Comparison of ENCODE assay signal across 11 cellular contexts in the genomic region with DNA sequence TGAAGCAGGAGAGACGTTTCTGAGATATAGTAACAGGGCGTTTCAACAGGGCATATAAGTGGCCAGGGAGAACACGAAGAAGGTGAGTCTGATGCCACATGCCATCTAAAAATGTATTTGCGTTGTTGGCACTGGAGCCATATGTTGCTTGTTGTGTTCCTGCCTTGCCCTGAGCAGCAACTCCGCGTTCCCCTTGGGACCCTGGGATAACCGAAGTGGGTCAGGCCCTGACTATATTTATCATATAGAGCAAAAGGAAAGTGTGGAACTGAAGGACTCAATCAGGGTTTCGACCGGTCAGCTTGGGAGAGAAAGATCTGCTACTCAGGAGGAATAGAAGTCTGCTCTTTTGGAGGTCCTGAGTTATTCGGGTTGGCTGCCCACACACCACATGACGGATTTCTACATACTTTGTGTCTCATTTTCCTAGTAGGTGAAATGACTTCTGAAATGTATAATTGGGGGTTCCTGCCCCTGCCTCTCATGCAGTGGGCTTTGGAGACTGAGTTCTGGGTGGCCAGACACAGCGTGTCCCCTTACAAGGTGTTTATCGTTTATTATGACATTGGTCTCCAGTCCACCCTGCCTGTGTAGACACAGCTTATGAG. TPM values are rescaled to one million over a fixed set of nuclear protein-coding genes. Genes with fewer than 3 reads are reported as not detected.
DNase-seq lines count a peak whose midpoint lies in the region; ATAC-seq and TF ChIP-seq lines count a peak whose summit lies in the region.
"Had no signal": no experiment of that assay in that cellular context is flagged by ENCODE, and none has a peak within 500 bp of the region (broad histone marks: within the 10 kb centered on the region; RNA-seq: fewer than 3 reads in every experiment).

No MANE protein-coding gene starts in this region.

- H3K9me3 ChIP-seq in left ventricle myocardium inferior (replicated peaks) (no peaks in the 10 kb centered on the region), SK-N-MC (ENCODE audit: low read depth, low read length) (no peaks in the 10 kb centered on the region), stomach smooth muscle (ENCODE audit: control insufficient read depth in 2 of 2, low read length in 2 of 2) (no peaks in the 10 kb centered on the region), neuronal stem cell (replicated peaks in 1 of 2; ENCODE audit: control insufficient read depth in 2 of 2, insufficient read depth in 1 of 2, low read depth in 1 of 2, low read length in 2 of 2) (no peaks in the 10 kb centered on the region)
- H3K9me3 ChIP-seq: ascending aorta had no signal

- no peak overlapping the region for H3K14ac ChIP-seq in neuronal stem cell (ENCODE audit: low read length)

- no peak overlapping the region for H3K4ac ChIP-seq in neuronal stem cell (ENCODE audit: low read length)

- WGBS in neuronal stem cell (ENCODE audit: extremely low coverage in 2 of 2, insufficient read length in 2 of 2, insufficient replicate concordance in 1 of 2), 2 donors: no CpG with 5 or more reads among the region's 13 CpGs

- peak overlapping the region; percentile 40 for H3K4me3 ChIP-seq in left ventricle myocardium inferior
- peak overlapping the region; percentile 76 for H3K4me3 ChIP-seq in SK-N-MC
- H3K4me3 ChIP-seq in foreskin fibroblast (ENCODE audit: low read depth in 1 of 2, low read length in 2 of 2): peak overlapping the region; percentile 79 to 95
- no peak overlapping the region for H3K4me3 ChIP-seq in stomach smooth muscle (ENCODE audit: low read length in 2 of 2)
- no peak overlapping the region for H3K4me3 ChIP-seq in neuronal stem cell (ENCODE audit: low read length in 2 of 2)
- H3K4me3 ChIP-seq: ascending aorta had no signal

- H3K4me2 ChIP-seq in neuronal stem cell (ENCODE audit: insufficient read depth, low read length, poor library complexity, severe bottlenecking): no peak overlapping the region

- no peak overlapping the region for H2BK5ac ChIP-seq in neuronal stem cell (ENCODE audit: low read length)

- DNase-seq in left ventricle myocardium inferior (no peak), left ventricle myocardium superior (no peak), SK-N-MC (ENCODE audit: low read depth, low spot score) (no peak), foreskin fibroblast (no peak), KG1 (lab: John Stamatoyannopoulos, UW) (no peak), neuronal stem cell (ENCODE audit: low spot score) (no peak), DMS53 treated with DMSO at 0.1 percent for 48 hours (lab: John Stamatoyannopoulos, UW; ENCODE audit: unreplicated experiment) (no peak)
- DNase-seq: kidney glomerular epithelial cell, NCI-H1930 had no signal

- no peak overlapping the region for H2AK5ac ChIP-seq in neuronal stem cell (ENCODE audit: low read depth, low read length)

- H2BK120ac ChIP-seq in neuronal stem cell (ENCODE audit: low read depth, low read length): no peak overlapping the region

- no peak for ATAC-seq in left ventricle myocardium superior

- no peak overlapping the region for H2BK15ac ChIP-seq in neuronal stem cell (ENCODE audit: low read length)

- no peak overlapping the region for H4K91ac ChIP-seq in neuronal stem cell (ENCODE audit: low read depth, low read length, poor library complexity)

- no peaks in the 10 kb centered on the region for H3K79me1 ChIP-seq in neuronal stem cell (ENCODE audit: low read depth, low read length)

- no peak overlapping the region for H3K23ac ChIP-seq in neuronal stem cell (ENCODE audit: low read depth, low read length, poor library complexity)

- H3K36me3 ChIP-seq in left ventricle myocardium inferior: peaks cover 10% of the 10 kb centered on the region
- peaks cover 51% of the 10 kb centered on the region for H3K36me3 ChIP-seq in SK-N-MC (ENCODE audit: insufficient read depth, low read length)
- no peaks in the 10 kb centered on the region for H3K36me3 ChIP-seq in stomach smooth muscle (ENCODE audit: control insufficient read depth in 2 of 2, insufficient read depth in 2 of 2, low read length in 2 of 2)
- H3K36me3 ChIP-seq in neuronal stem cell (replicated peaks in 1 of 2; ENCODE audit: control insufficient read depth in 2 of 2, insufficient read depth in 2 of 2, low read length in 2 of 2): peaks cover 10 to 20% of the 10 kb centered on the region in 2 donors
- H3K36me3 ChIP-seq: ascending aorta had no signal

- TF ChIP-seq CTCF in left ventricle myocardium inferior (IDR thresholded peaks at IDR 0.05; ENCODE audit: borderline replicate concordance) (no peak), foreskin fibroblast (IDR thresholded peaks at IDR 0.05; ENCODE audit: low read depth, low read length) (no peak)

- H2BK12ac ChIP-seq in neuronal stem cell (ENCODE audit: low read length): no peak overlapping the region

- intact Hi-C loops in left ventricle myocardium inferior (cut with micrococcal nuclease) (no loop called here), left ventricle myocardium superior (cut with micrococcal nuclease) (no loop called here)

- no peak overlapping the region for H4K8ac ChIP-seq in neuronal stem cell (ENCODE audit: low read depth, low read length)

- H3K27ac ChIP-seq in left ventricle myocardium inferior (replicated peaks): peak overlapping the region; percentile 88
- H3K27ac ChIP-seq in SK-N-MC: peak overlapping the region; percentile 80; the same call in 1 of the 2 replicates
- H3K27ac ChIP-seq in stomach smooth muscle (ENCODE audit: low read length): peak overlapping the region; percentile 58
- no peak overlapping the region for H3K27ac ChIP-seq in neuronal stem cell (replicated peaks; ENCODE audit: low read length)

- H3K4me1 ChIP-seq in left ventricle myocardium inferior (peaks cover 96% of the 10 kb centered on the region), stomach smooth muscle (ENCODE audit: control insufficient read depth, insufficient read depth, low read length) (peaks cover 61% of the 10 kb centered on the region), neuronal stem cell (ENCODE audit: control insufficient read depth in 2 of 2, insufficient read depth in 1 of 2, low read depth in 1 of 2, low read length in 2 of 2) (peaks cover 10 to 22% of the 10 kb centered on the region in 2 donors)

- no peak overlapping the region for H3K18ac ChIP-seq in neuronal stem cell (ENCODE audit: low read length)

- no peak overlapping the region for H2AFZ ChIP-seq in neuronal stem cell (ENCODE audit: low read length)

- H3K27me3 ChIP-seq in left ventricle myocardium inferior (ENCODE audit: low read depth) (peaks cover 33% of the 10 kb centered on the region), stomach smooth muscle (ENCODE audit: control insufficient read depth in 1 of 2, insufficient read depth in 2 of 2, low read length in 2 of 2) (peaks cover 8 to 13% of the 10 kb centered on the region in 2 donors), neuronal stem cell (ENCODE audit: control insufficient read depth in 3 of 3, insufficient read depth in 3 of 3, low read depth in 1 of 3, low read length in 3 of 3) (peaks cover 3 to 63% (median 27%) of the 10 kb centered on the region in 3 experiments)

- H3K9ac ChIP-seq in SK-N-MC (ENCODE audit: insufficient read length): peak overlapping the region; percentile 5
- H3K9ac ChIP-seq in stomach smooth muscle (ENCODE audit: low read length in 2 of 2): peak overlapping the region in 1 of 2 donors; percentile 13
- no peak overlapping the region for H3K9ac ChIP-seq in neuronal stem cell (ENCODE audit: low read depth, low read length, poor library complexity)

RNA-seq across cellular contexts. Expression of a gene that starts 3.0 kb away (rescaled TPM):
- 12.4 TPM for total RNA-seq in left ventricle myocardium inferior
- total RNA-seq in left ventricle myocardium superior: 6.8 TPM
- 5.7 TPM for polyA plus RNA-seq in neuronal stem cell (2013, experiment 1 of 2)
- polyA plus RNA-seq in neuronal stem cell (2013, experiment 2 of 2): 6.0 TPM

Comparison
In these comparisons a context has a peak if more than half of its experiments do, and no peak if none do; other contexts are left out.
1. H3K4me3 ChIP-seq: peak in left ventricle myocardium inferior (single experiment), SK-N-MC (single experiment) and foreskin fibroblast (2 of 2); none in stomach smooth muscle (0 of 2) and neuronal stem cell (0 of 2).